In genomic region chr12:32558941-32559340, GRCh38 we compare ENCODE assay signal across 8 cellular contexts.
A peak's percentile ranks its signal among the peaks of the same experiment; 100 is the strongest.
DNase-seq lines count a peak whose midpoint lies in the region; ATAC-seq and TF ChIP-seq lines count a peak whose summit lies in the region.

No MANE protein-coding gene starts in this region.

- peaks cover 6 to 25% of the 10 kb centered on the region in 2 donors for H3K4me1 ChIP-seq in adrenal gland (replicated peaks in 1 of 2)
- peaks cover 22% of the 10 kb centered on the region for H3K4me1 ChIP-seq in skeletal muscle satellite cell (ENCODE audit: control insufficient read depth, insufficient read depth, low read length)
- no peaks in the 10 kb centered on the region for H3K4me1 ChIP-seq in CD4-positive, alpha-beta memory T cell (ENCODE audit: insufficient read depth, low read length)

- no peaks in the 10 kb centered on the region for H3K36me3 ChIP-seq in adrenal gland (replicated peaks in 1 of 2)
- H3K36me3 ChIP-seq in skeletal muscle satellite cell (ENCODE audit: insufficient read depth, low read length), result peaks cover 21% of the 10 kb centered on the region
- H3K36me3 ChIP-seq in CD4-positive, alpha-beta memory T cell (ENCODE audit: insufficient read depth, low read length), result no peaks in the 10 kb centered on the region

- intact Hi-C loops in adrenal gland (cut with DNase I) (no loop called here), dorsolateral prefrontal cortex (cut with DNase I) (no loop called here)
- intact Hi-C loops in CD4-positive, alpha-beta memory T cell (cut with micrococcal nuclease), result no loop called here

- no peak overlapping the region for H3K4me3 Mint-ChIP-seq in CD4-positive, alpha-beta memory T cell

- POLR2A ChIA-PET in CD4-positive, alpha-beta memory T cell (lab: Charles Lee; ENCODE audit: partially characterized antibody), result no interaction called here

- TF ChIP-seq CTCF in adrenal gland (IDR thresholded peaks at IDR 0.05) (no peak), dorsolateral prefrontal cortex (IDR thresholded peaks at IDR 0.05 in 54 of 56, conservative IDR thresholded peaks at IDR 0.05 in 2 of 56; ENCODE audit: low read depth in 1 of 56, partially characterized antibody in 56 of 56) (no peak)

- H3K9me3 ChIP-seq in adrenal gland (replicated peaks in 1 of 3) (no peaks in the 10 kb centered on the region), skeletal muscle satellite cell (replicated peaks; ENCODE audit: low read length) (no peaks in the 10 kb centered on the region)
- no peaks in the 10 kb centered on the region for H3K9me3 ChIP-seq in CD4-positive, alpha-beta memory T cell (ENCODE audit: control insufficient read depth in 1 of 2, low read length in 2 of 2)

- no peaks in the 10 kb centered on the region for H3K36me3 Mint-ChIP-seq in CD4-positive, alpha-beta memory T cell

- H3K9ac ChIP-seq in skeletal muscle satellite cell (ENCODE audit: low read depth, low read length), result no peak overlapping the region

- H3K27me3 Mint-ChIP-seq in CD4-positive, alpha-beta memory T cell, result peaks cover 0 to 2% of the 10 kb centered on the region in 2 donors

- peak overlapping the region in 3 of 5 donors; percentile 0 to 46 (median 22) for H3K27ac ChIP-seq in adrenal gland
- peak overlapping the region in 28 of 59 donors; percentile 1 to 71 (median 24) for H3K27ac ChIP-seq in dorsolateral prefrontal cortex
- no peak overlapping the region for H3K27ac ChIP-seq in CD4-positive, alpha-beta memory T cell (ENCODE audit: low read depth, low read length)

- DNase-seq in GM19238 (ENCODE audit: insufficient read length, low spot score) (peak; percentile 49), adrenal gland (no peak), NCI-H1048 (lab: John Stamatoyannopoulos, UW) (no peak), dorsolateral prefrontal cortex (no peak), erythroblast (lab: John Stamatoyannopoulos, UW) (no peak)
- DNase-seq in CD4-positive, alpha-beta memory T cell, result no peak

- peak; percentile 96 for ATAC-seq in HG03025 (IDR thresholded peaks at IDR 0.05; ENCODE audit: low FRiP score, unreplicated experiment)

- H3K27me3 ChIP-seq in adrenal gland, result no peaks in the 10 kb centered on the region
- no peaks in the 10 kb centered on the region for H3K27me3 ChIP-seq in skeletal muscle satellite cell (ENCODE audit: control insufficient read depth, insufficient read depth, low read length)
- no peaks in the 10 kb centered on the region for H3K27me3 ChIP-seq in dorsolateral prefrontal cortex
- no peaks in the 10 kb centered on the region for H3K27me3 ChIP-seq in CD4-positive, alpha-beta memory T cell (ENCODE audit: insufficient read depth, low read length)

- H3K4me3 ChIP-seq in adrenal gland, result peak overlapping the region in 1 of 4 donors; percentile 25
- peak overlapping the region; percentile 19 for H3K4me3 ChIP-seq in skeletal muscle satellite cell (ENCODE audit: low read length)
- H3K4me3 ChIP-seq in dorsolateral prefrontal cortex, result peak overlapping the region in 3 of 59 donors; percentile 0 to 14 (median 7)
- no peak overlapping the region for H3K4me3 ChIP-seq in CD4-positive, alpha-beta memory T cell (ENCODE audit: low read length in 2 of 2)

- no peak overlapping the region for H3K27ac Mint-ChIP-seq in CD4-positive, alpha-beta memory T cell

- no peaks in the 10 kb centered on the region for H3K9me3 Mint-ChIP-seq in CD4-positive, alpha-beta memory T cell

- CTCF ChIA-PET in CD4-positive, alpha-beta memory T cell (lab: Charles Lee; ENCODE audit: partially characterized antibody), result no interaction called here

- 38 to 53% (median 47%) methylated on average over 2 of the region's 2 CpGs for WGBS in adrenal gland, 4 donors

- no peaks in the 10 kb centered on the region for H3K4me1 Mint-ChIP-seq in CD4-positive, alpha-beta memory T cell

- TF ChIP-seq POLR2A in adrenal gland (IDR thresholded peaks at IDR 0.05) (no peak), erythroblast (IDR thresholded peaks at IDR 0.05; ENCODE audit: low read length) (no peak)

- peak overlapping the region; percentile 55 for H3K4me2 ChIP-seq in skeletal muscle satellite cell (ENCODE audit: low read length)
